In the genomic region with DNA sequence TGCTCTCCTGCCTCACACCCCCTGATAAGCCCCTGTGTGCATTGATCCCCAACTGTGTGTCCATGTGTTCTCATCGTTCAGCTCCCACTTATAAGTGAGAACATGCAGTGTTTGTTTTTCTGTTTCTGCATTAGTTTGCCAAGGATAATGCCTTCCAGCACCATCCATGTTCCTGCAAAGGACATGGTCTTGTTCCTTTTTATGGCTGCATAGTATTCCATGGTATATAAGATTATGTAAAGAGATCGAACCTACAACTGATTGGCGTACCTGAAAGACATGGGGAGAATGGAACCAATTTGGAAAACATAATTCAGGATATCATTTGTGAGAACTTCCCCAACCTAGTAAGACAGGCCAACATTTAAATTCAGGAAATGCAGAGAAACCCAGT, we compare ENCODE assay signal across 10 cellular contexts. TPM values are rescaled to one million over a fixed set of nuclear protein-coding genes. Genes with fewer than 3 reads are reported as not detected.
A peak's percentile ranks its signal among the peaks of the same experiment; 100 is the strongest.
DNase-seq lines count a peak whose midpoint lies in the region; ATAC-seq, FAIRE-seq and TF ChIP-seq lines count a peak whose summit lies in the region.
"Had no signal": no experiment of that assay in that cellular context is flagged by ENCODE, and none has a peak within 500 bp of the region (broad histone marks: within the 10 kb centered on the region; RNA-seq: fewer than 3 reads in every experiment).

No MANE protein-coding gene starts in this region.

- TF ChIP-seq RAD21 in A549 (conservative IDR thresholded peaks at IDR 0.05 in 1 of 2, IDR thresholded peaks at IDR 0.05 in 1 of 2), result no peak

- no peaks in the 10 kb centered on the region for H3K36me3 Mint-ChIP-seq in MCF 10A (ENCODE audit: insufficient read depth, unreplicated experiment)

- peak overlapping the region; percentile 54 for H3K4me3 Mint-ChIP-seq in MCF 10A (ENCODE audit: unreplicated experiment)

- TF ChIP-seq EP300 in A549 (IDR thresholded peaks at IDR 0.05), result no peak

- no peaks in the 10 kb centered on the region for H3K9me3 Mint-ChIP-seq in MCF 10A (ENCODE audit: unreplicated experiment)

- FAIRE-seq in A549 (lab: Jason Lieb, UNC) (no peak), H54 (lab: Jason Lieb, UNC) (no peak)

- H3K27me3 ChIP-seq in osteoblast (ENCODE audit: insufficient read depth, low read length), result no peaks in the 10 kb centered on the region

- no peaks in the 10 kb centered on the region for H4K20me1 ChIP-seq in osteoblast (ENCODE audit: insufficient read depth, low read length)

- DNase-seq in A549 (ENCODE audit: low read depth in 1 of 2, low spot score in 1 of 2) (no peak), MCF 10A (ENCODE audit: unreplicated experiment) (no peak), osteoblast (ENCODE audit: insufficient read length, low spot score, missing footprints) (no peak), H54 (ENCODE audit: insufficient read length, low spot score) (no peak), DMS79 treated with DMSO at 0.1 percent for 48 hours (lab: John Stamatoyannopoulos, UW) (no peak), NCI-H2029 (lab: John Stamatoyannopoulos, UW) (no peak)
- no peak for DNase-seq in stimulated activated CD4-positive, alpha-beta T cell treated with anti-CD3 and anti-CD28 coated beads, Interleukin-2, amount 100 ng/mL, for 24 hours
- DNase-seq: NCI-H2081 treated with DMSO at 0.1 percent for 48 hours, SHP77 treated with DMSO at 0.1 percent for 48 hours had no signal

- H3K4me3 ChIP-seq in A549, result peak overlapping the region; percentile 19; the same call in 1 of the 3 replicates
- H3K4me3 ChIP-seq in osteoblast (ENCODE audit: insufficient read depth, low read length), result peak overlapping the region; percentile 51

- peaks cover 47% of the 10 kb centered on the region for H3K4me1 Mint-ChIP-seq in MCF 10A (ENCODE audit: insufficient read depth, unreplicated experiment)

- no TSS peak for BruUV-seq in MCF 10A (replicated peaks; lab: Mats Ljungman, UMichigan)

- TF ChIP-seq POLR2A in A549 (IDR thresholded peaks at IDR 0.05; ENCODE audit: low read length) (no peak), H54 (IDR thresholded peaks at IDR 0.05; ENCODE audit: low read depth, low read length) (no peak)

- H3K9me3 ChIP-seq in A549 (no peaks in the 10 kb centered on the region), KOPT-K1 (ENCODE audit: insufficient read depth, low read length, poor library complexity, severe bottlenecking) (no peaks in the 10 kb centered on the region), osteoblast (ENCODE audit: low read depth, low read length) (no peaks in the 10 kb centered on the region)

- no peak overlapping the region for H2AFZ ChIP-seq in osteoblast (ENCODE audit: low read length)

- 88% methylated on average over 3 of the region's 3 CpGs for WGBS in A549 (ENCODE audit: missing lambda C conversion rate)

- H3K79me2 ChIP-seq in osteoblast (ENCODE audit: insufficient read depth, low read length), result peaks cover 10% of the 10 kb centered on the region

- POLR2A ChIA-PET in A549 (lab: Yijun Ruan, JAX) (no interaction called here), MCF 10A (lab: Yijun Ruan, JAX) (interaction anchor here (1.6 kb wide), 1 partner anchor 31 kb away, joined by 7 read pairs; no protein-coding TSS in a partner anchor)

- H3K36me3 ChIP-seq in KOPT-K1 (ENCODE audit: insufficient read depth, low read length) (no peaks in the 10 kb centered on the region), osteoblast (ENCODE audit: insufficient read depth, low read length) (no peaks in the 10 kb centered on the region)

- peak overlapping the region; percentile 84 to 86 for H3K27ac ChIP-seq in A549
- peak overlapping the region; percentile 47 for H3K27ac ChIP-seq in KOPT-K1 (ENCODE audit: low read depth, low read length, poor library complexity, severe bottlenecking)
- H3K27ac ChIP-seq in osteoblast (ENCODE audit: low read depth, low read length), result no peak overlapping the region

- H3K4me2 ChIP-seq in A549 (peak overlapping the region; percentile 98), osteoblast (ENCODE audit: insufficient read depth, low read length) (peak overlapping the region; percentile 86)

- TF ChIP-seq CTCF in A549 (IDR thresholded peaks at IDR 0.05), result no peak
- TF ChIP-seq CTCF in MCF 10A (IDR thresholded peaks at IDR 0.05; ENCODE audit: unreplicated experiment), result no peak
- TF ChIP-seq CTCF in osteoblast (IDR thresholded peaks at IDR 0.05; ENCODE audit: extremely low read depth, low read depth, low read length), result no peak

- peak overlapping the region; percentile 94 for H3K27ac Mint-ChIP-seq in MCF 10A (ENCODE audit: low read depth, unreplicated experiment)

- no peaks in the 10 kb centered on the region for H3K27me3 Mint-ChIP-seq in MCF 10A (ENCODE audit: insufficient read depth, unreplicated experiment)

- ATAC-seq in A549, result no peak

- CTCF ChIA-PET in A549 (lab: Yijun Ruan, JAX), result interaction anchor here (1.2 kb wide), 1 partner anchor 31 kb away, joined by 3 read pairs; no protein-coding TSS in a partner anchor
- CTCF ChIA-PET in MCF 10A (lab: Yijun Ruan, JAX), result interaction anchor here (0.5 kb wide), 1 partner anchor 1028 kb away, joined by 5 read pairs; no protein-coding TSS in a partner anchor

- H3K4me1 ChIP-seq in A549 (peaks cover 66% of the 10 kb centered on the region), osteoblast (ENCODE audit: insufficient read depth, low read length) (peaks cover 36% of the 10 kb centered on the region)

- intact Hi-C loops in MCF 10A (cut with micrococcal nuclease), result no loop called here

TF ChIP-seq in A549, 52 proteins besides CTCF, POLR2A, EP300 and RAD21:
- TF ChIP-seq KDM1A (IDR thresholded peaks at IDR 0.05; ENCODE audit: low read depth) (peak; percentile 89), HDAC2 (IDR thresholded peaks at IDR 0.05) (peak; percentile 85), KDM5A (IDR thresholded peaks at IDR 0.05) (no peak)
- TF ChIP-seq, protein P1, sequence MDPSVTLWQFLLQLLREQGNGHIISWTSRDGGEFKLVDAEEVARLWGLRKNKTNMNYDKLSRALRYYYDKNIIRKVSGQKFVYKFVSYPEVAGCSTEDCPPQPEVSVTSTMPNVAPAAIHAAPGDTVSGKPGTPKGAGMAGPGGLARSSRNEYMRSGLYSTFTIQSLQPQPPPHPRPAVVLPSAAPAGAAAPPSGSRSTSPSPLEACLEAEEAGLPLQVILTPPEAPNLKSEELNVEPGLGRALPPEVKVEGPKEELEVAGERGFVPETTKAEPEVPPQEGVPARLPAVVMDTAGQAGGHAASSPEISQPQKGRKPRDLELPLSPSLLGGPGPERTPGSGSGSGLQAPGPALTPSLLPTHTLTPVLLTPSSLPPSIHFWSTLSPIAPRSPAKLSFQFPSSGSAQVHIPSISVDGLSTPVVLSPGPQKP (IDR thresholded peaks at IDR 0.05; ENCODE audit: low read depth, low read length), result no peak

RNA-seq across cellular contexts. Expression of a gene that starts 32.4 kb away (rescaled TPM):
- polyA plus RNA-seq in A549 (2011; rRNA removed), result 6.9 and 8.2 TPM in 2 replicates
- 7.3 and 11.1 TPM in 2 replicates for polyA plus RNA-seq in A549 (2012; cell fraction: cytosol; rRNA removed)
- polyA plus RNA-seq in A549 (2012; cell fraction: nucleus; rRNA removed), result 24.2 and 33.7 TPM in 2 replicates
- polyA plus RNA-seq in A549 (2017; fragmentation: RNase III; extraction: RNeasy Plus Mini Kit Qiagen cat#74134 plus additional on column Dnase treatment), result 4.0 to 7.1 TPM (median 4.4 TPM) in 3 replicates
- 24.1 and 27.2 TPM in 2 replicates for polyA minus RNA-seq in A549 (2011; rRNA and poly(A)+ RNA removed)
- 3.1 TPM in 2 replicates for total RNA-seq in MCF 10A (2022)
- 5.1 and 5.6 TPM in 2 replicates for total RNA-seq in osteoblast
